ENCODE assay signal across 13 cellular contexts in the genomic region with DNA sequence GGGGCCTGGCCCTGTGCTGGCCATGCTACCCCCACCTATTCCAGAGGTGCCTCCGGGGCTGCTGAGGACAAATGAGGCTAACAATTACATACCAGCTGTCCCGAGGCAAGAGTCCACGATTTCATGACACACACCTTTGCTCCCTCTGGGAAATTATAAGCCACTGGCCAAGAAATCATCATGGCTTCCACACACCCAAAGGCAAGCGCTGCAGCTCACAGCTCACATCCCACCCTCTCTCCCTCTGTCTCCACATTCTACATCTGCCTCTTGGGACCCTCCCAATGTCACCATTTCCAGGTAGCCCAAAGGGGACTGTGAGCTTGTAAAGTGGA.
DNase-seq lines count a peak whose midpoint lies in the region; ATAC-seq and TF ChIP-seq lines count a peak whose summit lies in the region.
"Had no signal": no experiment of that assay in that cellular context is flagged by ENCODE, and none has a peak within 500 bp of the region (broad histone marks: within the 10 kb centered on the region; RNA-seq: fewer than 3 reads in every experiment).

No MANE protein-coding gene starts in this region.

- CTCF ChIA-PET in activated CD4-positive, alpha-beta T cell treated with anti-CD3 and anti-CD28 coated beads, Interleukin-2, amount 10 ng/mL, durations not matched to agents 7 days and 5 days (lab: Charles Lee): interaction anchor here (1.0 to 2.6 kb wide), 6 partner anchors 10 to 125 kb away, joined by 3 to 15 read pairs (median 4); no protein-coding TSS in a partner anchor

- H3K4me3 ChIP-seq in stomach (peak overlapping the region in 3 of 4 donors; percentile 21 to 30 (median 26)), coronary artery (no peak overlapping the region)

- H3K27ac ChIP-seq in stomach (peak overlapping the region in 4 of 5 donors; percentile 81 to 88 (median 86)), coronary artery (peak overlapping the region in 1 of 2 donors; percentile 80)
- H3K27ac ChIP-seq: brain microvascular endothelial cell had no signal

- H3K36me3 Mint-ChIP-seq in activated CD4-positive, alpha-beta T cell treated with anti-CD3 and anti-CD28 coated beads, Interleukin-2, amount 10 ng/mL, durations not matched to agents 7 days and 5 days (ENCODE audit: low read depth): peaks cover 14% of the 10 kb centered on the region
- H3K36me3 Mint-ChIP-seq in activated T-cell treated with anti-CD3 and anti-CD28 coated beads, Interleukin-2, amount 50 U/mL, for 72 hours (ENCODE audit: insufficient read depth in 2 of 2): peaks cover 4 to 6% of the 10 kb centered on the region in 2 donors
- no peaks in the 10 kb centered on the region for H3K36me3 Mint-ChIP-seq in memory B cell

- H3K9me3 ChIP-seq in stomach: no peaks in the 10 kb centered on the region

- H3K4me1 ChIP-seq in stomach: peaks cover 57 to 95% (median 70%) of the 10 kb centered on the region in 4 donors

- H3K27ac Mint-ChIP-seq in activated CD4-positive, alpha-beta T cell treated with anti-CD3 and anti-CD28 coated beads, Interleukin-2, amount 10 ng/mL, durations not matched to agents 7 days and 5 days: peak overlapping the region; percentile 98
- peak overlapping the region; percentile 31 for H3K27ac Mint-ChIP-seq in activated T-cell treated with anti-CD3 and anti-CD28 coated beads, Interleukin-2, amount 50 U/mL, for 72 hours
- H3K27ac Mint-ChIP-seq in memory B cell: no peak overlapping the region

- TF ChIP-seq CTCF in stomach (IDR thresholded peaks at IDR 0.05) (no peak), coronary artery (IDR thresholded peaks at IDR 0.05) (no peak)

- WGBS in stomach, 5 donors: 88 to 98% (median 92%) methylated on average over 4 of the region's 4 CpGs

- peak overlapping the region; percentile 85 for H3K4me3 Mint-ChIP-seq in activated CD4-positive, alpha-beta T cell treated with anti-CD3 and anti-CD28 coated beads, Interleukin-2, amount 10 ng/mL, durations not matched to agents 7 days and 5 days
- peak overlapping the region; percentile 93 to 96 for H3K4me3 Mint-ChIP-seq in activated T-cell treated with anti-CD3 and anti-CD28 coated beads, Interleukin-2, amount 50 U/mL, for 72 hours
- peak overlapping the region; percentile 79 for H3K4me3 Mint-ChIP-seq in memory B cell

- H3K9me3 Mint-ChIP-seq in activated CD4-positive, alpha-beta T cell treated with anti-CD3 and anti-CD28 coated beads, Interleukin-2, amount 10 ng/mL, durations not matched to agents 7 days and 5 days: no peaks in the 10 kb centered on the region
- no peaks in the 10 kb centered on the region for H3K9me3 Mint-ChIP-seq in activated T-cell treated with anti-CD3 and anti-CD28 coated beads, Interleukin-2, amount 50 U/mL, for 72 hours
- no peaks in the 10 kb centered on the region for H3K9me3 Mint-ChIP-seq in memory B cell

- intact Hi-C loops in stomach (cut with DNase I; ENCODE audit: low total_unique reads): no loop called here

- no peaks in the 10 kb centered on the region for H3K36me3 ChIP-seq in stomach
- H3K36me3 ChIP-seq: brain microvascular endothelial cell had no signal

- peaks cover 86% of the 10 kb centered on the region for H3K4me1 Mint-ChIP-seq in activated CD4-positive, alpha-beta T cell treated with anti-CD3 and anti-CD28 coated beads, Interleukin-2, amount 10 ng/mL, durations not matched to agents 7 days and 5 days
- peaks cover 82% of the 10 kb centered on the region for H3K4me1 Mint-ChIP-seq in activated T-cell treated with anti-CD3 and anti-CD28 coated beads, Interleukin-2, amount 50 U/mL, for 72 hours (ENCODE audit: low read depth)
- H3K4me1 Mint-ChIP-seq in memory B cell: peaks cover 49% of the 10 kb centered on the region

- peaks cover 2% of the 10 kb centered on the region for H3K27me3 Mint-ChIP-seq in activated CD4-positive, alpha-beta T cell treated with anti-CD3 and anti-CD28 coated beads, Interleukin-2, amount 10 ng/mL, durations not matched to agents 7 days and 5 days
- H3K27me3 Mint-ChIP-seq in activated T-cell treated with anti-CD3 and anti-CD28 coated beads, Interleukin-2, amount 50 U/mL, for 72 hours (ENCODE audit: low read depth): peaks cover 17% of the 10 kb centered on the region
- H3K27me3 Mint-ChIP-seq in memory B cell: peaks cover 30% of the 10 kb centered on the region

- H3K27me3 ChIP-seq in stomach: no peaks in the 10 kb centered on the region
- H3K27me3 ChIP-seq: brain microvascular endothelial cell had no signal

- no peak for DNase-seq in activated CD4-positive, alpha-beta T cell treated with anti-CD3 and anti-CD28 coated beads, Interleukin-2, amount 10 ng/mL, durations not matched to agents 7 days and 5 days
- no peak for DNase-seq in activated CD4-positive, alpha-beta T cell treated with anti-CD3 and anti-CD28 coated beads, Interleukin-2, amount 50 U/mL, for 1 hour
- no peak for DNase-seq in activated T-cell treated with anti-CD3 and anti-CD28 coated beads, Interleukin-2, amount 50 U/mL, for 72 hours
- DNase-seq in memory B cell (ENCODE audit: low spot score in 2 of 2) (no peak), stomach (peak; percentile 24), coronary artery (ENCODE audit: low spot score) (no peak)
- DNase-seq: activated CD4-positive, CD25-positive, alpha-beta regulatory T cell; brain microvascular endothelial cell; foreskin fibroblast; NCI-H1930 had no signal

- no peak for TF ChIP-seq EP300 in stomach (IDR thresholded peaks at IDR 0.05)

- ATAC-seq in activated T-cell treated with anti-CD3 and anti-CD28 coated beads, Interleukin-2, amount 50 U/mL, for 72 hours (replicated peaks in 1 of 2): no peak
- ATAC-seq in memory B cell (ENCODE audit: low read depth) (no peak), GM19452 (IDR thresholded peaks at IDR 0.05; ENCODE audit: unreplicated experiment) (no peak), HG02938 (IDR thresholded peaks at IDR 0.05; ENCODE audit: unreplicated experiment) (no peak)
- ATAC-seq: Panc1 had no signal

- no peak for TF ChIP-seq POLR2A in stomach (IDR thresholded peaks at IDR 0.05)

- POLR2A ChIA-PET in activated CD4-positive, alpha-beta T cell treated with anti-CD3 and anti-CD28 coated beads, Interleukin-2, amount 10 ng/mL, durations not matched to agents 7 days and 5 days (lab: Charles Lee): interaction anchor here (0.6 to 1.1 kb wide), 2 partner anchors 9 to 33 kb away, joined by 3 to 8 read pairs; no protein-coding TSS in a partner anchor
